8 cellular contexts compared by ENCODE assay signal in the genomic region with DNA sequence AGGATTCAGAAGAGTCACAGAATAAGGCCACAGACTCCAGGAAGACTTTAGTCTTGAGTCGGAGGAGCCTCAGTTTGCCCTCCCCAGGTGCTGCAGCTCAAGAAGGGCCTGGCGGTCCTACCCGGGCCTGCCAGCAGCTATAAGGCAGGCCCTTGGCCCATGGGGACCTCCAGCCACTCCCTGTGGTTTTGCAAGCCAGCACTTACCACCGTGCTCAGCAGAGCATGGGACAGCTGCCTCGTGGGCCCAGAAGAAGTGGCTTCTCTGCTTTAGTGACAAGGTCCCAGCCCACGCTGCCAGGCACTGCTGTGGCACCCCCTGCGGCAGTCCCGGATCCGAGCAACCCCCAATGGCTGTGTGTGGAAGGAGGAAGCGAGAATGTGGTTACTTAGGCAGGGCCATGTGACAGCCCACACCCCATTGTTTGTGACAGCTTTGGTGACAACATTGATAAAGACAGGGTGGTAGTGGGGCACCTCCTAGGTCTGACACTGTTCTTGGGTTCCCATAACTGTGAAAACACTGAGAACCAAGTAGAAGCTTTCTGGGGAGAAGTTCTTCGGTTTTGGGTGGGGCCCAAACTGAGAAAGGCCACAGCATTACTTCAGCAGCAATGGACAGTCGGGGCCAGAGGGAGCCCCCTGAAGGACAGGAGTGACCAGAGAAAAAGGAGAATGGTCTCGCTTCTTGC. TPM values are rescaled to one million over a fixed set of nuclear protein-coding genes. Genes with fewer than 3 reads are reported as not detected.
DNase-seq lines count a peak whose midpoint lies in the region; ATAC-seq and TF ChIP-seq lines count a peak whose summit lies in the region.

A gene with protein sequence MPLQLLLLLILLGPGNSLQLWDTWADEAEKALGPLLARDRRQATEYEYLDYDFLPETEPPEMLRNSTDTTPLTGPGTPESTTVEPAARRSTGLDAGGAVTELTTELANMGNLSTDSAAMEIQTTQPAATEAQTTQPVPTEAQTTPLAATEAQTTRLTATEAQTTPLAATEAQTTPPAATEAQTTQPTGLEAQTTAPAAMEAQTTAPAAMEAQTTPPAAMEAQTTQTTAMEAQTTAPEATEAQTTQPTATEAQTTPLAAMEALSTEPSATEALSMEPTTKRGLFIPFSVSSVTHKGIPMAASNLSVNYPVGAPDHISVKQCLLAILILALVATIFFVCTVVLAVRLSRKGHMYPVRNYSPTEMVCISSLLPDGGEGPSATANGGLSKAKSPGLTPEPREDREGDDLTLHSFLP (minus strand): TSS at position 361 of the 691 bp plus-strand sequence. CDS start 9,587 bp downstream, outside the sequence.

- H3K9ac ChIP-seq in SK-N-MC (ENCODE audit: insufficient read length): peak within 1 kb of the TSS; percentile 20

- TF ChIP-seq CTCF in mucosa of descending colon (IDR thresholded peaks at IDR 0.05): no peak
- TF ChIP-seq CTCF in prostate gland (IDR thresholded peaks at IDR 0.05): no peak

- H3K4me1 ChIP-seq in mucosa of descending colon (ENCODE audit: low read depth) (peaks cover 6% of the 10 kb centered on the region), prostate gland (replicated peaks) (no peaks in the 10 kb centered on the region)

- H3K27me3 ChIP-seq in prostate gland (replicated peaks; ENCODE audit: insufficient read depth): no peaks in the 10 kb centered on the region

- H3K27ac ChIP-seq in SK-N-MC (no peak within 1 kb of the TSS), prostate gland (no peak within 1 kb of the TSS)

- no peaks in the 10 kb centered on the region for H3K9me3 ChIP-seq in SK-N-MC (ENCODE audit: low read depth, low read length)
- H3K9me3 ChIP-seq in mucosa of descending colon: no peaks in the 10 kb centered on the region
- H3K9me3 ChIP-seq in prostate gland: no peaks in the 10 kb centered on the region

- ATAC-seq in HG03025 (IDR thresholded peaks at IDR 0.05; ENCODE audit: low FRiP score, unreplicated experiment) (peak; percentile 48), mucosa of descending colon (peak; percentile 74)

- H3K36me3 ChIP-seq in SK-N-MC (ENCODE audit: insufficient read depth, low read length) (no peaks in the 10 kb centered on the region), mucosa of descending colon (ENCODE audit: low read depth) (no peaks in the 10 kb centered on the region), prostate gland (no peaks in the 10 kb centered on the region)

- TF ChIP-seq POLR2A in GM18526 (IDR thresholded peaks at IDR 0.05; ENCODE audit: extremely low read depth, insufficient read length) (peak; percentile 54), prostate gland (IDR thresholded peaks at IDR 0.05) (no peak)

- DNase-seq in SK-N-MC (ENCODE audit: low read depth, low spot score) (no peak), mucosa of descending colon (peak; percentile 73 to 92 (median 75)), prostate gland (ENCODE audit: low spot score) (no peak), hepatic stellate cell (ENCODE audit: low spot score) (no peak)
- peak; percentile 87 for DNase-seq in activated naive CD4-positive, alpha-beta T cell treated with Interleukin-2 at 50 U/mL for 16 hours
- peak; percentile 72 to 93 (median 84) for DNase-seq in stimulated activated naive CD4-positive, alpha-beta T cell (lab: John Stamatoyannopoulos, UW)

- H3K4me3 ChIP-seq in SK-N-MC (no peak within 1 kb of the TSS), mucosa of descending colon (no peak within 1 kb of the TSS), prostate gland (peak within 1 kb of the TSS in 1 of 2 donors; percentile 12)

- 76% methylated on average over 13 of the region's 13 CpGs for WGBS in prostate gland

- intact Hi-C loops in mucosa of descending colon (cut with DNase I, micrococcal nuclease) (no loop called here), prostate gland (cut with DNase I) (no loop called here)

RNA-seq across cellular contexts. Expression of the gene that starts here (rescaled TPM):
- total RNA-seq in mucosa of descending colon (1 to 10 TPM; 3.3 to 6.5 (median 6.0) TPM), prostate gland (1 to 10 TPM; 2.6 to 5.3 TPM)

Comparison
In these comparisons a context has a peak if more than half of its experiments do, and no peak if none do; other contexts are left out.
1. DNase-seq: peak in activated naive CD4-positive, alpha-beta T cell treated with Interleukin-2 at 50 U/mL for 16 hours (single experiment), mucosa of descending colon (3 of 3) and stimulated activated naive CD4-positive, alpha-beta T cell (6 of 6); none in SK-N-MC (single experiment), prostate gland (single experiment) and hepatic stellate cell (single experiment).